Comparison of ENCODE assay signal across 8 cellular contexts in the genomic region with DNA sequence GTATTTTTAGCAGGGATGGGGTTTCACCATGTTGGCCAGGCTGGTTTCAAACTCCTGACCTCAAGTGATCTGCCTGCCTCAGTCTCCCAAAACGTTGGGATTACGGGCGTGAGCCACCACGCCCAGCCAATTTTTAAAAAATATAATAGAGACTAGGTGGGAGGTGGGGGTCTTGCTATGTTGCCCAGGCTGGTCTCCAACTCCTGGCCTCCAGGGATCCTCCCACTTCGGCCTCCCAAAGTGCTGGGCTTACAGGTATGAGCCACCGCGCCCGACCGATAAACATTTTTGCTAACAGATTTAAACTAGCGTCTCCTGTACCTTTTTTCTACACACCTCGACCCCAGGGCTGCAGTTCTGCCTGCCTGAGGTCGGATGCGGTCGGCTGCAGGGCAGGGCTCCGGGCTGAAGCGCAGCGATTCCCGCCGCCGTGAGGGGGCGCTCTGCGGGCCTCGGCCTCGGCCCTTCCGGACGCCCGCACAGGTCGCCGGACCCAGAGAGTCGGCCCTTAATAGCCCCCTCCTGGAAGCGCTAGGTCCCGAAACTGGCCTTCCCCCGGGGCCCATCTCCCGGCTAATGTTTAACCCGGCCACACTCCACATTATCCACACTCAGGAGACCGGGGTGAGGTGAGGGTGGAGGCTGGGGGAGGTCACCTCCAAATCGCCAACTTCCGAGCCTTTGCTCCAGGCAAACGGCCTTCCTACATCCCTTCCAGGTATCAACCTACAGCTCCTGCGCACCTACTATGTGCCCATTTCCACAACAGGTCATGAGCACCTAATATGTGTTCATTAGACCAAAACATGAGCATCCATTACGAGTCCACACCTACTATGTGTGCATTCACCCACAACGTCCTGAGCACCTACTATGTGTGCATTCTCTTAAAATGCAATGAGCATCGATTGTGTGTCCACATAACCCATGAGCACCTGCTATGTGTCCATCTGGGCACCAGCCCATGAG. TPM values are rescaled to one million over a fixed set of nuclear protein-coding genes. Genes with fewer than 3 reads are reported as not detected.
DNase-seq lines count a peak whose midpoint lies in the region; ATAC-seq, FAIRE-seq and TF ChIP-seq lines count a peak whose summit lies in the region.

No MANE protein-coding gene starts in this region.

- peaks cover 18% of the 10 kb centered on the region for H3K27me3 Mint-ChIP-seq in activated CD4-positive, alpha-beta T cell treated with anti-CD3 and anti-CD28 coated beads, Interleukin-2, amount 10 ng/mL, durations not matched to agents 7 days and 5 days

- 11% methylated on average over 43 of the region's 43 CpGs for WGBS in GM12878 (ENCODE audit: insufficient coverage, insufficient replicate concordance, low lambda C conversion rate, missing lambda C conversion rate)

- H3K4me3 ChIP-seq in LNCaP clone FGC (ENCODE audit: low read depth, low read length) = no peak overlapping the region
- no peak overlapping the region for H3K4me3 ChIP-seq in GM12878

- H3K9me3 Mint-ChIP-seq in activated CD4-positive, alpha-beta T cell treated with anti-CD3 and anti-CD28 coated beads, Interleukin-2, amount 10 ng/mL, durations not matched to agents 7 days and 5 days = no peaks in the 10 kb centered on the region

- RAD21 ChIA-PET in GM12878 (lab: Charles Lee; ENCODE audit: unreplicated experiment) = interaction anchor here (0.7 to 1.2 kb wide), 2 partner anchors 14 to 16 kb away, joined by 4 read pairs; no protein-coding TSS in a partner anchor

- no TSS peak for BruUV-seq in GM12878 (replicated peaks; lab: Mats Ljungman, UMichigan)

- H3K9me3 ChIP-seq in GM12878 (replicated peaks; ENCODE audit: control insufficient read depth, insufficient read depth, low read length) = no peaks in the 10 kb centered on the region

- no peak for TF ChIP-seq POLR2A in GM12878 (IDR thresholded peaks at IDR 0.05; ENCODE audit: low read depth, low read length)

- no peak for TF ChIP-seq EP300 in GM12878 (IDR thresholded peaks at IDR 0.05; ENCODE audit: borderline replicate concordance in 1 of 2, control insufficient read depth in 1 of 2, low read depth in 2 of 2, low read length in 2 of 2)

- SMC1A ChIA-PET in GM12878 (lab: Charles Lee; ENCODE audit: uncharacterized antibody, unreplicated experiment) = no interaction called here

- intact Hi-C loops in GM12878 (cut with micrococcal nuclease; ENCODE audit: unreplicated experiment) = no loop called here

- in situ Hi-C loops in GM12878 (cut with MboI) = no loop called here

- peak; percentile 65 for ATAC-seq in GM12878

- H2AFZ ChIP-seq in GM12878 (ENCODE audit: control insufficient read depth, low read depth, low read length) = no peak overlapping the region

- TF ChIP-seq CTCF in LNCaP clone FGC (IDR thresholded peaks at IDR 0.05; ENCODE audit: control insufficient read depth, extremely low read depth, insufficient read depth) (0 out of 2 replicates have a peak, but pooled peaks have one; percentile 2), GM12878 (IDR thresholded peaks at IDR 0.05 in 2 of 3, conservative IDR thresholded peaks at IDR 0.05 in 1 of 3; ENCODE audit: control insufficient read depth in 2 of 3, extremely low read depth in 1 of 3, insufficient read depth in 1 of 3, low read depth in 3 of 3, low read length in 3 of 3) (peak; percentile 61 to 77 (median 67))

- CTCF ChIA-PET in activated CD4-positive, alpha-beta T cell treated with anti-CD3 and anti-CD28 coated beads, Interleukin-2, amount 10 ng/mL, durations not matched to agents 7 days and 5 days (lab: Charles Lee) = interaction anchor here (0.7 to 1.6 kb wide), 2 partner anchors 14 to 27 kb away, joined by 3 to 4 read pairs; no protein-coding TSS in a partner anchor
- CTCF ChIA-PET in GM12878 (lab: Yijun Ruan, JAX) = interaction anchor here (1.0 to 6.8 kb wide), 2 partner anchors 10 to 14 kb away, joined by 3 to 140 read pairs; no protein-coding TSS in a partner anchor

- TF ChIP-seq RAD21 in GM12878 (IDR thresholded peaks at IDR 0.05; ENCODE audit: insufficient read depth, low read depth, low read length) = no peak

- peaks cover 0 to 6% of the 10 kb centered on the region in 2 experiments; a peak in 1 of 4 replicates for H3K27me3 ChIP-seq in GM12878 (replicated peaks in 1 of 2; ENCODE audit: control insufficient read depth in 2 of 2, insufficient read depth in 2 of 2, low read length in 1 of 2)

- no peak for FAIRE-seq in GM12878 (lab: Jason Lieb, UNC)

- no peaks in the 10 kb centered on the region for H3K79me2 ChIP-seq in GM12878 (ENCODE audit: control insufficient read depth, insufficient read depth, low read length)

- H3K36me3 Mint-ChIP-seq in activated CD4-positive, alpha-beta T cell treated with anti-CD3 and anti-CD28 coated beads, Interleukin-2, amount 10 ng/mL, durations not matched to agents 7 days and 5 days (ENCODE audit: low read depth) = peaks cover 2% of the 10 kb centered on the region

- peak overlapping the region; percentile 58 for H3K27ac Mint-ChIP-seq in activated CD4-positive, alpha-beta T cell treated with anti-CD3 and anti-CD28 coated beads, Interleukin-2, amount 10 ng/mL, durations not matched to agents 7 days and 5 days

- H4K20me1 ChIP-seq in GM12878 (ENCODE audit: control insufficient read depth, insufficient read depth) = no peaks in the 10 kb centered on the region

- H3K9ac ChIP-seq in GM12878 (ENCODE audit: control insufficient read depth, insufficient read depth, low read length) = no peak overlapping the region

- no peak overlapping the region for H3K4me3 Mint-ChIP-seq in activated CD4-positive, alpha-beta T cell treated with anti-CD3 and anti-CD28 coated beads, Interleukin-2, amount 10 ng/mL, durations not matched to agents 7 days and 5 days

- H3K4me2 ChIP-seq in GM12878 (ENCODE audit: control insufficient read depth, insufficient read depth) = no peak overlapping the region

- H3K4me1 Mint-ChIP-seq in activated CD4-positive, alpha-beta T cell treated with anti-CD3 and anti-CD28 coated beads, Interleukin-2, amount 10 ng/mL, durations not matched to agents 7 days and 5 days = peaks cover 18% of the 10 kb centered on the region

- POLR2A ChIA-PET in activated CD4-positive, alpha-beta T cell treated with anti-CD3 and anti-CD28 coated beads, Interleukin-2, amount 10 ng/mL, durations not matched to agents 7 days and 5 days (lab: Charles Lee) = no interaction called here
- POLR2A ChIA-PET in GM12878 (lab: Charles Lee) = interaction anchor here (0.6 to 0.7 kb wide), 2 partner anchors 26 to 37 kb away, joined by 3 read pairs; partner anchors contain the start of gene PAM16

- peaks cover 3% of the 10 kb centered on the region; the same call in 1 of the 2 replicates for H3K4me1 ChIP-seq in GM12878 (ENCODE audit: control insufficient read depth, insufficient read depth, low read length)

- DNase-seq in activated CD4-positive, alpha-beta T cell treated with anti-CD3 and anti-CD28 coated beads, Interleukin-2, amount 10 ng/mL, durations not matched to agents 7 days and 5 days = no peak
- DNase-seq in activated CD4-positive, alpha-beta T cell treated with anti-CD3 and anti-CD28 coated beads for 1 hour = no peak
- no peak for DNase-seq in LNCaP clone FGC (ENCODE audit: low read depth)
- DNase-seq in GM12878 (ENCODE audit: low read depth, low spot score) = no peak
- peak; percentile 50 to 61 for DNase-seq in lung microvascular endothelial cell (ENCODE audit: low read depth in 2 of 2)
- no peak for DNase-seq in SW 1271 (lab: John Stamatoyannopoulos, UW)
- DNase-seq in AG08396 (ENCODE audit: low spot score) = no peak
- no peak for DNase-seq in NCI-H345 treated with DMSO at 0.1 percent for 48 hours (lab: John Stamatoyannopoulos, UW; ENCODE audit: unreplicated experiment)

- H3K36me3 ChIP-seq in GM12878 (ENCODE audit: control insufficient read depth in 2 of 2, insufficient read depth in 2 of 2, low read length in 1 of 2) = no peaks in the 10 kb centered on the region

- H3K27ac ChIP-seq in GM12878 (ENCODE audit: control insufficient read depth, insufficient read depth) = no peak overlapping the region

RNA-seq across cellular contexts. Expression of gene GLIS2, which starts 2.0 kb away (rescaled TPM):
- under 1 TPM; 0.12 to 0.17 TPM for total RNA-seq in activated CD4-positive, alpha-beta T cell treated with anti-CD3 and anti-CD28 coated beads, Interleukin-2, amount 10 ng/mL, durations not matched to agents 7 days and 5 days
- 1.1 and 1.2 TPM in 2 replicates for total RNA-seq in GM12878 (2013; cell fraction: nucleolus; rRNA removed)
- total RNA-seq in GM12878 (2014; rRNA removed) = 0.06 TPM in 1 of 2 replicates, not detected in the other
- not detected in 2 replicates for total RNA-seq in GM12878 (2014; rRNA removed; fragmentation: Illumina TruSeq; extraction: Trizol)
- total RNA-seq in GM12878 (2021) = 0.51 and 0.61 TPM in 2 replicates
- 0.16 TPM for polyA plus RNA-seq in GM12878 (2011; ENCODE audit: low read depth)
- 0.37 and 0.64 TPM in 2 replicates for polyA plus RNA-seq in GM12878 (2011; rRNA removed)
- polyA plus RNA-seq in GM12878 (2011; cell fraction: cytosol; rRNA removed) = 1.1 and 1.5 TPM in 2 replicates
- 5.1 and 6.2 TPM in 2 replicates for polyA plus RNA-seq in GM12878 (2011; cell fraction: nucleus; rRNA removed)
- polyA plus RNA-seq in GM12878 (2012) = 0.67 and 0.83 TPM in 2 replicates
- polyA plus RNA-seq in GM12878 (2014; fragmentation: Illumina TruSeq; extraction: Trizol) = 0.03 TPM in 1 of 2 replicates, not detected in the other
- not detected for polyA plus RNA-seq in GM12878 (2014; fragmentation: Nextera tagmentation; extraction: Ambion mirVana)
- polyA plus RNA-seq in GM12878 (2014; rRNA removed) = 0.14 and 0.25 TPM in 2 replicates
- polyA plus RNA-seq in GM12878 (2016; fragmentation: Nextera tagmentation; extraction: Ambion mirVana) = under 1 TPM in 1 of 2 experiments, not detected in 1; 0.21 TPM
- 0.88 and 2.1 TPM in 2 replicates for polyA minus RNA-seq in GM12878 (2011; rRNA and poly(A)+ RNA removed)
- 2.7 and 3.5 TPM in 2 replicates for polyA minus RNA-seq in GM12878 (2011; cell fraction: cytosol; rRNA and poly(A)+ RNA removed)
- polyA minus RNA-seq in GM12878 (2011; cell fraction: nucleus; rRNA and poly(A)+ RNA removed) = 0.73 and 1.6 TPM in 2 replicates
- total RNA-seq in lung microvascular endothelial cell = 0.20 and 0.65 TPM in 2 replicates

RNA-seq across cellular contexts. Expression of gene PAM16, which starts 37.3 kb away (rescaled TPM):
- total RNA-seq in activated CD4-positive, alpha-beta T cell treated with anti-CD3 and anti-CD28 coated beads, Interleukin-2, amount 10 ng/mL, durations not matched to agents 7 days and 5 days = 10 to 100 TPM; 35.1 to 39.3 TPM
- total RNA-seq in GM12878 (2013; cell fraction: nucleolus; rRNA removed) = 21.2 and 24.9 TPM in 2 replicates
- total RNA-seq in GM12878 (2014; rRNA removed) = 50.2 and 55.4 TPM in 2 replicates
- 17.8 and 18.5 TPM in 2 replicates for total RNA-seq in GM12878 (2014; rRNA removed; fragmentation: Illumina TruSeq; extraction: Trizol)
- total RNA-seq in GM12878 (2021) = 54.9 and 61.6 TPM in 2 replicates
- polyA plus RNA-seq in GM12878 (2011; ENCODE audit: low read depth) = 39.3 TPM
- polyA plus RNA-seq in GM12878 (2011; rRNA removed) = 22.5 and 32.8 TPM in 2 replicates
- polyA plus RNA-seq in GM12878 (2011; cell fraction: cytosol; rRNA removed) = 58.1 and 79.3 TPM in 2 replicates
- polyA plus RNA-seq in GM12878 (2011; cell fraction: nucleus; rRNA removed) = 47.2 and 67.5 TPM in 2 replicates
- polyA plus RNA-seq in GM12878 (2012) = 37.2 and 40.1 TPM in 2 replicates
- polyA plus RNA-seq in GM12878 (2014; fragmentation: Illumina TruSeq; extraction: Trizol) = 8.4 and 20.7 TPM in 2 replicates
- 10 to 100 TPM; 20.8 to 48.1 TPM for polyA plus RNA-seq in GM12878 (2014; fragmentation: Nextera tagmentation; extraction: Ambion mirVana)
- 94.3 and 100 TPM in 2 replicates for polyA plus RNA-seq in GM12878 (2014; rRNA removed)
- 10 to 100 TPM; 72.8 to 78.7 TPM for polyA plus RNA-seq in GM12878 (2016; fragmentation: Nextera tagmentation; extraction: Ambion mirVana)
- polyA minus RNA-seq in GM12878 (2011; rRNA and poly(A)+ RNA removed) = 8.5 and 14.6 TPM in 2 replicates
- polyA minus RNA-seq in GM12878 (2011; cell fraction: cytosol; rRNA and poly(A)+ RNA removed) = 7.2 and 14.3 TPM in 2 replicates
- polyA minus RNA-seq in GM12878 (2011; cell fraction: nucleus; rRNA and poly(A)+ RNA removed) = 5.3 and 10.8 TPM in 2 replicates
- total RNA-seq in lung microvascular endothelial cell = 16.3 and 21.0 TPM in 2 replicates

RNA-seq across cellular contexts. Expression of gene TFAP4, which starts 41.0 kb away (rescaled TPM):
- total RNA-seq in activated CD4-positive, alpha-beta T cell treated with anti-CD3 and anti-CD28 coated beads, Interleukin-2, amount 10 ng/mL, durations not matched to agents 7 days and 5 days = 10 to 100 TPM; 19.3 to 19.7 TPM
- total RNA-seq in GM12878 (2013; cell fraction: nucleolus; rRNA removed) = 10.7 and 12.2 TPM in 2 replicates
- total RNA-seq in GM12878 (2014; rRNA removed) (14.8 and 19.9 TPM in 2 replicates), GM12878 (2014; rRNA removed; fragmentation: Illumina TruSeq; extraction: Trizol) (10.0 and 11.9 TPM in 2 replicates), GM12878 (2021) (25.2 and 26.0 TPM in 2 replicates), lung microvascular endothelial cell (2.8 and 3.0 TPM in 2 replicates)
- polyA plus RNA-seq in GM12878 (2011; ENCODE audit: low read depth) = 3.7 TPM
- polyA plus RNA-seq in GM12878 (2011; rRNA removed) (3.0 and 9.8 TPM in 2 replicates), GM12878 (2014; fragmentation: Illumina TruSeq; extraction: Trizol) (2.8 and 7.0 TPM in 2 replicates), GM12878 (2014; fragmentation: Nextera tagmentation; extraction: Ambion mirVana) (under 1 TPM; 0.14 to 0.27 TPM), GM12878 (2014; rRNA removed) (18.2 and 24.8 TPM in 2 replicates), GM12878 (2016; fragmentation: Nextera tagmentation; extraction: Ambion mirVana) (1 to 10 TPM; 4.2 to 4.7 TPM)
- 6.1 and 10.7 TPM in 2 replicates for polyA plus RNA-seq in GM12878 (2011; cell fraction: cytosol; rRNA removed)
- polyA plus RNA-seq in GM12878 (2011; cell fraction: nucleus; rRNA removed) = 13.3 and 20.0 TPM in 2 replicates
- polyA plus RNA-seq in GM12878 (2012) = 9.6 and 10.1 TPM in 2 replicates
- 19.7 and 30.8 TPM in 2 replicates for polyA minus RNA-seq in GM12878 (2011; rRNA and poly(A)+ RNA removed)
- polyA minus RNA-seq in GM12878 (2011; cell fraction: cytosol; rRNA and poly(A)+ RNA removed) = 9.9 and 13.9 TPM in 2 replicates
- 6.2 and 10.3 TPM in 2 replicates for polyA minus RNA-seq in GM12878 (2011; cell fraction: nucleus; rRNA and poly(A)+ RNA removed)

RNA-seq across cellular contexts. Expression of gene VASN, which starts 57.8 kb away (rescaled TPM):
- total RNA-seq in activated CD4-positive, alpha-beta T cell treated with anti-CD3 and anti-CD28 coated beads, Interleukin-2, amount 10 ng/mL, durations not matched to agents 7 days and 5 days = not detected
- not detected in 2 replicates for total RNA-seq in GM12878 (2013; cell fraction: nucleolus; rRNA removed)
- total RNA-seq in GM12878 (2014; rRNA removed) (not detected in 2 replicates), GM12878 (2014; rRNA removed; fragmentation: Illumina TruSeq; extraction: Trizol) (not detected in 2 replicates), GM12878 (2021) (0.10 TPM in 1 of 2 replicates, not detected in the other), lung microvascular endothelial cell (0.44 and 1.6 TPM in 2 replicates)
- 0.08 TPM for polyA plus RNA-seq in GM12878 (2011; ENCODE audit: low read depth)
- polyA plus RNA-seq in GM12878 (2011; rRNA removed) (not detected in 2 replicates), GM12878 (2014; fragmentation: Illumina TruSeq; extraction: Trizol) (not detected in 2 replicates), GM12878 (2014; fragmentation: Nextera tagmentation; extraction: Ambion mirVana) (under 1 TPM in 1 of 2 experiments, not detected in 1; 0.02 TPM), GM12878 (2014; rRNA removed) (not detected in 2 replicates), GM12878 (2016; fragmentation: Nextera tagmentation; extraction: Ambion mirVana) (under 1 TPM; 0.18 to 0.19 TPM)
- polyA plus RNA-seq in GM12878 (2011; cell fraction: cytosol; rRNA removed) = not detected in 2 replicates
- not detected in 2 replicates for polyA plus RNA-seq in GM12878 (2011; cell fraction: nucleus; rRNA removed)
- polyA plus RNA-seq in GM12878 (2012) = 0.24 and 0.27 TPM in 2 replicates
- polyA minus RNA-seq in GM12878 (2011; rRNA and poly(A)+ RNA removed) = not detected in 2 replicates
- not detected in 2 replicates for polyA minus RNA-seq in GM12878 (2011; cell fraction: cytosol; rRNA and poly(A)+ RNA removed)
- polyA minus RNA-seq in GM12878 (2011; cell fraction: nucleus; rRNA and poly(A)+ RNA removed) = not detected in 2 replicates

Comparison
In these comparisons a context has a peak if more than half of its experiments do, and no peak if none do; other contexts are left out.
1. DNase-seq: peak in lung microvascular endothelial cell (2 of 2); none in activated CD4-positive, alpha-beta T cell treated with anti-CD3 and anti-CD28 coated beads, Interleukin-2, amount 10 ng/mL, durations not matched to agents 7 days and 5 days (single experiment), activated CD4-positive, alpha-beta T cell treated with anti-CD3 and anti-CD28 coated beads for 1 hour (single experiment), LNCaP clone FGC (single experiment), GM12878 (single experiment), SW 1271 (0 of 2), AG08396 (single experiment) and NCI-H345 treated with DMSO at 0.1 percent for 48 hours (single experiment).